9 cellular contexts compared by ENCODE assay signal in genomic region chr17:45428954-45429337, GRCh38. TPM values are rescaled to one million over a fixed set of nuclear protein-coding genes. Genes with fewer than 3 reads are reported as not detected.
DNase-seq lines count a peak whose midpoint lies in the region; ATAC-seq lines count a peak whose summit lies in the region.
"Had no signal": no experiment of that assay in that cellular context is flagged by ENCODE, and none has a peak within 500 bp of the region (broad histone marks: within the 10 kb centered on the region; RNA-seq: fewer than 3 reads in every experiment).

No MANE protein-coding gene starts in this region.

- DNase-seq in activated CD8-positive, alpha-beta memory T cell treated with anti-CD3 and anti-CD28 coated beads for 24 hours = peak; percentile 62
- DNase-seq in activated CD8-positive, alpha-beta memory T cell treated with anti-CD3 and anti-CD28 coated beads, Interleukin-2, amount 50 U/mL, for 4 hours = no peak
- DNase-seq in NOMO-1 treated with dmso at 0.1 percent for 144 hours (lab: John Stamatoyannopoulos, UW; ENCODE audit: unreplicated experiment) (peak; percentile 34), germinal center (ENCODE audit: low spot score) (peak; percentile 54), superior temporal gyrus (ENCODE audit: extremely low spot score) (peak; percentile 17), SK-N-DZ (ENCODE audit: low spot score) (no peak)
- DNase-seq: MG63 had no signal

- ATAC-seq in HG03108 (IDR thresholded peaks at IDR 0.05; ENCODE audit: unreplicated experiment) = no peak
- ATAC-seq in HG03045 (IDR thresholded peaks at IDR 0.05; ENCODE audit: unreplicated experiment) = no peak

RNA-seq across cellular contexts. Expression of gene ARHGAP27, which starts 3.7 kb away (rescaled TPM):
- 3.6 and 6.1 TPM in 2 replicates for polyA plus RNA-seq in SK-N-DZ (2014; cell fraction: cytosol; rRNA removed)
- 17.7 and 23.1 TPM in 2 replicates for polyA plus RNA-seq in SK-N-DZ (2014; cell fraction: nucleus; rRNA removed)

Comparison
In these comparisons a context has a peak if more than half of its experiments do, and no peak if none do; other contexts are left out.
1. DNase-seq: peak in activated CD8-positive, alpha-beta memory T cell treated with anti-CD3 and anti-CD28 coated beads for 24 hours (single experiment), NOMO-1 treated with dmso at 0.1 percent for 144 hours (single experiment), germinal center (single experiment) and superior temporal gyrus (single experiment); none in activated CD8-positive, alpha-beta memory T cell treated with anti-CD3 and anti-CD28 coated beads, Interleukin-2, amount 50 U/mL, for 4 hours (single experiment) and SK-N-DZ (single experiment).